ENCODE assay signal across 1 cellular context in the genomic region with DNA sequence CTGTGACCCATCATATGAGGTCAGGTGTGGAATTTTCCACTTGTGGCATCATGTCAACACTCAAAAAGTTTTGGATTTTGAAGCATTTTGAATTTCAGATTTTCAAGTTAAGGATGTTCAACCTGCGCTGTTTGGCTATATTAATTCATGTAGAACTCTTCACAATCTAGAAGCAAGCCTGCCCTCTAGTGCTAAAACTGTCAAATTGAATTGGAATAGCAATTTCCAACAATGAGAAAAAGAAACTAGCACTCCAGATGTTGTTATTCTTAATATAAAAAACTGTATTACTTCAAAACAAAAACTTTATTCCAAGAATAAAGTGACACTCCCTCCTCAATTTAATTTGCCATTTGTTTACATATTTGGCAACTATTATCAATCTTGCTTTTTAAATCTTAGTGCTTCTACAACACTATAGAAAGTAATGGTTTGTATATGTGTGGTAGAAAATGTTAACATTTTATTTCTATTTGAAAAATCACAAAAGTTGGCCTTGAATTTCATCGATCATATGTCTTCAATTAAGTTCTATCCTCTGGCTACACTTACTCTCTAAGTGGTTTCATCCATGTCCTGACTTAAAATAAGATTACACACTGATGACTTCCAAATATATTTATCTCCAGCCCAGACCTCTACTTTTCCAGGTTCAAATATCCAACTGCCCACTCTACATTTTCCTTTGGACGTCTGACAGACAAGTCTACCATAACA.
TF ChIP-seq lines count a peak whose summit lies in the region.

No MANE protein-coding gene starts in this region.

TF ChIP-seq in endothelial cell of umbilical vein, 7 proteins besides CTCF, POLR2A, EP300 and RAD21:
- TF ChIP-seq EZH2 (IDR thresholded peaks at IDR 0.05; ENCODE audit: borderline replicate concordance, low read depth, low read length, severe bottlenecking) (no peak), POLR2AphosphoS5 (IDR thresholded peaks at IDR 0.05; ENCODE audit: insufficient read depth, low read depth, low read length) (no peak), MYC (IDR thresholded peaks at IDR 0.05; ENCODE audit: low read depth, low read length) (no peak), JUN (IDR thresholded peaks at IDR 0.05; ENCODE audit: borderline replicate concordance, insufficient read depth, insufficient read length, low read depth) (no peak), GATA2 (IDR thresholded peaks at IDR 0.05; ENCODE audit: insufficient read depth, insufficient read length, low read depth, low read length) (no peak), FOS (IDR thresholded peaks at IDR 0.05; ENCODE audit: borderline replicate concordance, insufficient read depth, low read length) (no peak)
- TF ChIP-seq, protein P1, sequence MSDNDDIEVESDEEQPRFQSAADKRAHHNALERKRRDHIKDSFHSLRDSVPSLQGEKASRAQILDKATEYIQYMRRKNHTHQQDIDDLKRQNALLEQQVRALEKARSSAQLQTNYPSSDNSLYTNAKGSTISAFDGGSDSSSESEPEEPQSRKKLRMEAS (IDR thresholded peaks at IDR 0.05; ENCODE audit: insufficient read depth, insufficient read length), result no peak
